Comparison of ENCODE assay signal across 20 cellular contexts in genomic region chr13:98390086-98390697, GRCh38.
DNase-seq lines count a peak whose midpoint lies in the region; ATAC-seq and TF ChIP-seq lines count a peak whose summit lies in the region.
"Had no signal": no experiment of that assay in that cellular context is flagged by ENCODE, and none has a peak within 500 bp of the region (broad histone marks: within the 10 kb centered on the region; RNA-seq: fewer than 3 reads in every experiment).

No MANE protein-coding gene starts in this region.

- H3K4me1 Mint-ChIP-seq in GM23338, result no peaks in the 10 kb centered on the region
- peaks cover 23% of the 10 kb centered on the region for H3K4me1 Mint-ChIP-seq in nephron progenitor cell
- H3K4me1 Mint-ChIP-seq: B cell had no signal

- H3K27ac ChIP-seq in GM23338 (ENCODE audit: low read depth), result no peak overlapping the region
- H3K27ac ChIP-seq: brain microvascular endothelial cell, hepatocyte, pancreas had no signal

- ATAC-seq in GM23338 (peak; percentile 39; the same call in 2 of the 3 replicates), Right ventricle myocardium superior (ENCODE audit: poor library complexity) (peak; percentile 72)
- ATAC-seq: esophagus mucosa, GM12878 had no signal

- intact Hi-C loops in Right ventricle myocardium superior (cut with DNase I), result no loop called here

- no peaks in the 10 kb centered on the region for H3K27me3 Mint-ChIP-seq in GM23338 (ENCODE audit: insufficient read depth, low read depth, poor library complexity)
- H3K27me3 Mint-ChIP-seq in nephron progenitor cell (ENCODE audit: low read depth, poor library complexity), result no peaks in the 10 kb centered on the region

- H3K36me3 Mint-ChIP-seq in GM23338 (ENCODE audit: low read depth) (peaks cover 31% of the 10 kb centered on the region), nephron progenitor cell (ENCODE audit: low read depth) (peaks cover 87% of the 10 kb centered on the region)

- H3K27me3 ChIP-seq in GM23338 (ENCODE audit: insufficient read depth), result no peaks in the 10 kb centered on the region
- H3K27me3 ChIP-seq: brain microvascular endothelial cell, hepatocyte, pancreas had no signal

- H3K9me3 Mint-ChIP-seq in GM23338 (no peaks in the 10 kb centered on the region), nephron progenitor cell (no peaks in the 10 kb centered on the region)
- H3K9me3 Mint-ChIP-seq: activated naive CD4-positive, alpha-beta T cell treated with anti-CD3 and anti-CD28 coated beads for 36 hours had no signal

- H3K79me2 ChIP-seq in GM23338 (replicated peaks; ENCODE audit: insufficient read depth), result no peaks in the 10 kb centered on the region

- H3K4me3 Mint-ChIP-seq in GM23338 (no peak overlapping the region), nephron progenitor cell (no peak overlapping the region)
- H3K4me3 Mint-ChIP-seq: activated naive CD4-positive, alpha-beta T cell treated with anti-CD3 and anti-CD28 coated beads for 36 hours; B cell had no signal

- no peaks in the 10 kb centered on the region for H3K36me3 ChIP-seq in GM23338 (ENCODE audit: insufficient read depth)

- H3K27ac Mint-ChIP-seq in GM23338 (peak overlapping the region; percentile 31; the same call in 1 of the 2 replicates), nephron progenitor cell (peak overlapping the region; percentile 48)
- H3K27ac Mint-ChIP-seq: activated naive CD4-positive, alpha-beta T cell treated with anti-CD3 and anti-CD28 coated beads for 36 hours; B cell had no signal

- H3K4me1 ChIP-seq in GM23338 (ENCODE audit: insufficient read depth), result no peaks in the 10 kb centered on the region
- H3K4me1 ChIP-seq: pancreas had no signal

- no peak overlapping the region for H3K4me2 ChIP-seq in GM23338
- H3K4me2 ChIP-seq: hepatocyte had no signal

- H3F3A ChIP-seq in GM23338 (replicated peaks; ENCODE audit: low read depth), result no peaks in the 10 kb centered on the region

- TF ChIP-seq CTCF in GM23338 (conservative IDR thresholded peaks at IDR 0.05; ENCODE audit: low read depth in 2 of 2) (peak in 1 of 2 experiments; percentile 33; a peak in 2 of 4 replicates), nephron progenitor cell (IDR thresholded peaks at IDR 0.05) (no peak)

- no peak overlapping the region for H3K4me3 ChIP-seq in GM23338
- H3K4me3 ChIP-seq: dorsolateral prefrontal cortex, GM12878, hepatocyte, pancreas had no signal

- H3K9me2 ChIP-seq in GM23338 (ENCODE audit: insufficient read depth), result no peaks in the 10 kb centered on the region

- H2AFZ ChIP-seq in GM23338, result no peak overlapping the region
- H2AFZ ChIP-seq: hepatocyte had no signal

- no peak for DNase-seq in GM23338 (ENCODE audit: low spot score)
- peak; percentile 28 for DNase-seq in astrocyte of the hippocampus (ENCODE audit: low read depth, low spot score)
- no peak for DNase-seq in Right ventricle myocardium superior
- no peak for DNase-seq in nephron progenitor cell
- no peak for DNase-seq in T1000 (lab: John Stamatoyannopoulos, UW)
- no peak for DNase-seq in NCI-H2227 treated with DMSO at 0.1 percent for 48 hours (lab: John Stamatoyannopoulos, UW)
- DNase-seq in medulla oblongata (ENCODE audit: extremely low spot score), result no peak
- DNase-seq in EL, result no peak
- DNase-seq: activated CD4-positive, alpha-beta T cell treated with anti-CD3 and anti-CD28 coated beads, Interleukin-2, amount 50 U/mL, for 4 hours; activated naive CD4-positive, alpha-beta T cell treated with anti-CD3 and anti-CD28 coated beads for 36 hours; brain microvascular endothelial cell; Calu3; dorsolateral prefrontal cortex; NCI-H2029 treated with DMSO at 0.1 percent for 48 hours; pancreas; small intestine had no signal

- H4K20me1 ChIP-seq in GM23338 (replicated peaks; ENCODE audit: insufficient read depth), result no peaks in the 10 kb centered on the region

TF ChIP-seq in GM23338, 12 proteins besides CTCF, POLR2A, EP300 and RAD21 (continues in another document):
- no peak for TF ChIP-seq ZNF331 (CRISPR knock-in tag; IDR thresholded peaks at IDR 0.05; ENCODE audit: low read depth)
- TF ChIP-seq, protein P1, sequence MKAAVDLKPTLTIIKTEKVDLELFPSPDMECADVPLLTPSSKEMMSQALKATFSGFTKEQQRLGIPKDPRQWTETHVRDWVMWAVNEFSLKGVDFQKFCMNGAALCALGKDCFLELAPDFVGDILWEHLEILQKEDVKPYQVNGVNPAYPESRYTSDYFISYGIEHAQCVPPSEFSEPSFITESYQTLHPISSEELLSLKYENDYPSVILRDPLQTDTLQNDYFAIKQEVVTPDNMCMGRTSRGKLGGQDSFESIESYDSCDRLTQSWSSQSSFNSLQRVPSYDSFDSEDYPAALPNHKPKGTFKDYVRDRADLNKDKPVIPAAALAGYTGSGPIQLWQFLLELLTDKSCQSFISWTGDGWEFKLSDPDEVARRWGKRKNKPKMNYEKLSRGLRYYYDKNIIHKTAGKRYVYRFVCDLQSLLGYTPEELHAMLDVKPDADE (IDR thresholded peaks at IDR 0.05), result no peak
- no peak for TF ChIP-seq ZNF114 (CRISPR knock-in tag; IDR thresholded peaks at IDR 0.05)
- no peak for TF ChIP-seq CREB1 (CRISPR knock-in tag; IDR thresholded peaks at IDR 0.05; ENCODE audit: low read depth)
- TF ChIP-seq NANOG (IDR thresholded peaks at IDR 0.05; ENCODE audit: borderline replicate concordance), result no peak
- TF ChIP-seq STAT1 (IDR thresholded peaks at IDR 0.05; ENCODE audit: unreplicated experiment), result no peak
- no peak for TF ChIP-seq EZH2phosphoT487 (IDR thresholded peaks at IDR 0.05; ENCODE audit: unreplicated experiment)
- TF ChIP-seq, protein P2, sequence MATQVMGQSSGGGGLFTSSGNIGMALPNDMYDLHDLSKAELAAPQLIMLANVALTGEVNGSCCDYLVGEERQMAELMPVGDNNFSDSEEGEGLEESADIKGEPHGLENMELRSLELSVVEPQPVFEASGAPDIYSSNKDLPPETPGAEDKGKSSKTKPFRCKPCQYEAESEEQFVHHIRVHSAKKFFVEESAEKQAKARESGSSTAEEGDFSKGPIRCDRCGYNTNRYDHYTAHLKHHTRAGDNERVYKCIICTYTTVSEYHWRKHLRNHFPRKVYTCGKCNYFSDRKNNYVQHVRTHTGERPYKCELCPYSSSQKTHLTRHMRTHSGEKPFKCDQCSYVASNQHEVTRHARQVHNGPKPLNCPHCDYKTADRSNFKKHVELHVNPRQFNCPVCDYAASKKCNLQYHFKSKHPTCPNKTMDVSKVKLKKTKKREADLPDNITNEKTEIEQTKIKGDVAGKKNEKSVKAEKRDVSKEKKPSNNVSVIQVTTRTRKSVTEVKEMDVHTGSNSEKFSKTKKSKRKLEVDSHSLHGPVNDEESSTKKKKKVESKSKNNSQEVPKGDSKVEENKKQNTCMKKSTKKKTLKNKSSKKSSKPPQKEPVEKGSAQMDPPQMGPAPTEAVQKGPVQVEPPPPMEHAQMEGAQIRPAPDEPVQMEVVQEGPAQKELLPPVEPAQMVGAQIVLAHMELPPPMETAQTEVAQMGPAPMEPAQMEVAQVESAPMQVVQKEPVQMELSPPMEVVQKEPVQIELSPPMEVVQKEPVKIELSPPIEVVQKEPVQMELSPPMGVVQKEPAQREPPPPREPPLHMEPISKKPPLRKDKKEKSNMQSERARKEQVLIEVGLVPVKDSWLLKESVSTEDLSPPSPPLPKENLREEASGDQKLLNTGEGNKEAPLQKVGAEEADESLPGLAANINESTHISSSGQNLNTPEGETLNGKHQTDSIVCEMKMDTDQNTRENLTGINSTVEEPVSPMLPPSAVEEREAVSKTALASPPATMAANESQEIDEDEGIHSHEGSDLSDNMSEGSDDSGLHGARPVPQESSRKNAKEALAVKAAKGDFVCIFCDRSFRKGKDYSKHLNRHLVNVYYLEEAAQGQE (IDR thresholded peaks at IDR 0.05; ENCODE audit: unreplicated experiment), result no peak
- no peak for TF ChIP-seq POLR2AphosphoS5 (IDR thresholded peaks at IDR 0.05; ENCODE audit: low read depth)
